Comparison of ENCODE assay signal across 15 cellular contexts in genomic region chr4:168908093-168908492, GRCh38.
DNase-seq lines count a peak whose midpoint lies in the region; ATAC-seq and TF ChIP-seq lines count a peak whose summit lies in the region.
"Had no signal": no experiment of that assay in that cellular context is flagged by ENCODE, and none has a peak within 500 bp of the region (broad histone marks: within the 10 kb centered on the region; RNA-seq: fewer than 3 reads in every experiment).

No MANE protein-coding gene starts in this region.

- H3K27me3 ChIP-seq in ascending aorta = no peaks in the 10 kb centered on the region
- H3K27me3 ChIP-seq: ovary had no signal

- peak; percentile 52 for DNase-seq in HFFc6
- no peak for DNase-seq in ascending aorta (ENCODE audit: low spot score in 2 of 2)
- DNase-seq in hepatic stellate cell (ENCODE audit: low spot score) = peak; percentile 17
- no peak for DNase-seq in stimulated activated effector memory CD8-positive, alpha-beta T cell treated with anti-CD3 and anti-CD28 coated beads, Interleukin-12 subunit alpha, Interleukin-12 subunit beta, amount 100 ng/mL, for 72 hours (ENCODE audit: low spot score in 2 of 2)
- DNase-seq in HK-2 (ENCODE audit: unreplicated experiment) = no peak
- DNase-seq in NCI-H526 treated with DMSO at 0.1 percent for 48 hours (lab: John Stamatoyannopoulos, UW) = no peak
- DNase-seq in LoVo (ENCODE audit: low spot score) = no peak
- DNase-seq: activated T-cell treated with anti-CD3 and anti-CD28 coated beads, Interleukin-2, amount 50 U/mL, for 1 hour; Calu3; GOT3; left colon; NCI-H774; ovary; stimulated activated naive CD4-positive, alpha-beta T cell treated with Interleukin-2 at 50 U/mL for 16 hours had no signal

- H3K27me3 Mint-ChIP-seq in HFFc6 (ENCODE audit: insufficient read depth) = no peaks in the 10 kb centered on the region

- intact Hi-C loops in ascending aorta (cut with DNase I) = no loop called here

- H3K36me3 Mint-ChIP-seq in HFFc6 (ENCODE audit: low read depth) = peaks cover 49% of the 10 kb centered on the region
- H3K36me3 Mint-ChIP-seq in stimulated activated effector memory CD8-positive, alpha-beta T cell treated with anti-CD3 and anti-CD28 coated beads, Interleukin-12 subunit alpha, Interleukin-12 subunit beta, amount 100 ng/mL, for 72 hours = no peaks in the 10 kb centered on the region

- TF ChIP-seq CTCF in HFFc6 (IDR thresholded peaks at IDR 0.05) = no peak
- TF ChIP-seq CTCF in ascending aorta (IDR thresholded peaks at IDR 0.05) = no peak

- H3K4me3 Mint-ChIP-seq in HFFc6 = no peak overlapping the region; the same call in 1 of the 2 replicates
- H3K4me3 Mint-ChIP-seq in stimulated activated effector memory CD8-positive, alpha-beta T cell treated with anti-CD3 and anti-CD28 coated beads, Interleukin-12 subunit alpha, Interleukin-12 subunit beta, amount 100 ng/mL, for 72 hours = no peak overlapping the region

- H3K27ac ChIP-seq in ascending aorta = peak overlapping the region; percentile 57 to 70
- H3K27ac ChIP-seq: ovary had no signal

- H3K9me3 Mint-ChIP-seq in HFFc6 = no peaks in the 10 kb centered on the region
- H3K9me3 Mint-ChIP-seq in stimulated activated effector memory CD8-positive, alpha-beta T cell treated with anti-CD3 and anti-CD28 coated beads, Interleukin-12 subunit alpha, Interleukin-12 subunit beta, amount 100 ng/mL, for 72 hours = no peaks in the 10 kb centered on the region

- H3K27ac Mint-ChIP-seq in HFFc6 = peak overlapping the region; percentile 82; the same call in 1 of the 2 replicates
- peak overlapping the region; percentile 18 for H3K27ac Mint-ChIP-seq in stimulated activated effector memory CD8-positive, alpha-beta T cell treated with anti-CD3 and anti-CD28 coated beads, Interleukin-12 subunit alpha, Interleukin-12 subunit beta, amount 100 ng/mL, for 72 hours

- peaks cover 5 to 25% of the 10 kb centered on the region in 2 donors for H3K4me1 ChIP-seq in ascending aorta

- ATAC-seq in stimulated activated effector memory CD8-positive, alpha-beta T cell treated with anti-CD3 and anti-CD28 coated beads, Interleukin-12 subunit alpha, Interleukin-12 subunit beta, amount 100 ng/mL, for 72 hours = no peak
- ATAC-seq in GM21526 (IDR thresholded peaks at IDR 0.05; ENCODE audit: low FRiP score, unreplicated experiment) = no peak

- peaks cover 20% of the 10 kb centered on the region for H3K4me1 Mint-ChIP-seq in HFFc6 (ENCODE audit: low read depth)
- no peaks in the 10 kb centered on the region for H3K4me1 Mint-ChIP-seq in stimulated activated effector memory CD8-positive, alpha-beta T cell treated with anti-CD3 and anti-CD28 coated beads, Interleukin-12 subunit alpha, Interleukin-12 subunit beta, amount 100 ng/mL, for 72 hours

- no peak overlapping the region for H3K4me3 ChIP-seq in ascending aorta
- H3K4me3 ChIP-seq: ovary had no signal

- H3K9me3 ChIP-seq in ascending aorta = no peaks in the 10 kb centered on the region
- H3K9me3 ChIP-seq: ovary had no signal

- peaks cover 63 to 84% of the 10 kb centered on the region in 2 donors for H3K36me3 ChIP-seq in ascending aorta
- H3K36me3 ChIP-seq: ovary had no signal

Comparison
In these comparisons a context has a peak if more than half of its experiments do, and no peak if none do; other contexts are left out.
1. DNase-seq: peak in HFFc6 (single experiment) and hepatic stellate cell (single experiment); none in ascending aorta (0 of 2), stimulated activated effector memory CD8-positive, alpha-beta T cell treated with anti-CD3 and anti-CD28 coated beads, Interleukin-12 subunit alpha, Interleukin-12 subunit beta, amount 100 ng/mL, for 72 hours (0 of 2), HK-2 (single experiment), NCI-H526 treated with DMSO at 0.1 percent for 48 hours (single experiment) and LoVo (single experiment).